In genomic region chr6:115675443-115675842, GRCh38 we compare ENCODE assay signal across 18 cellular contexts.
"Had no signal": no experiment of that assay in that cellular context is flagged by ENCODE, and none has a peak within 500 bp of the region (broad histone marks: within the 10 kb centered on the region; RNA-seq: fewer than 3 reads in every experiment).

No MANE protein-coding gene starts in this region.

- H3K27ac Mint-ChIP-seq: activated B cell treated with CpG ODN at 0.5 μM for 24 hours; activated CD8-positive, alpha-beta T cell treated with anti-CD3 and anti-CD28 coated beads for 36 hours; activated naive CD4-positive, alpha-beta T cell treated with anti-CD3 and anti-CD28 coated beads, Interleukin-2, amount 50 U/mL, for 72 hours; activated T-helper 17 cell treated with anti-CD3 and anti-CD28 coated beads, Interleukin-2, amount 50 U/mL, for 72 hours; dendritic cell treated with granulocyte-macrophage colony-stimulating factor and Interleukin-4, amounts not matched to agents 40 ng/mL and 50 ng/mL, for 4 days; natural killer cell treated with Interleukin-12 subunit alpha and Interleukin-12 subunit beta and Interleukin-15 and Interleukin-18, amount 100 ng/mL, for 72 hours; T-helper 1 cell treated with Interleukin-12 subunit alpha and Interleukin-12 subunit beta and Interleukin-4 antibody, amounts not matched to agents 30 μg/mL and 1 μg/mL, for 36 hours had no signal

- H3K4me1 Mint-ChIP-seq: activated B cell treated with CpG ODN at 0.5 μM for 24 hours; activated T-helper 17 cell treated with anti-CD3 and anti-CD28 coated beads, Interleukin-2, amount 50 U/mL, for 72 hours; central memory CD8-positive, alpha-beta T cell had no signal

- DNase-seq: activated B cell treated with CpG ODN at 0.5 μM for 24 hours; activated CD4-positive, alpha-beta T cell treated with anti-CD3 and anti-CD28 coated beads, Interleukin-2, amount 50 U/mL, for 1 hour; activated CD8-positive, alpha-beta T cell treated with anti-CD3 and anti-CD28 coated beads for 36 hours; activated T-cell treated with anti-CD3 and anti-CD28 coated beads, Interleukin-2, amount 50 U/mL, for 4 hours; anterior cingulate cortex; left ventricle myocardium inferior; mucosa of descending colon; stimulated activated CD4-positive, alpha-beta T cell treated with anti-CD3 and anti-CD28 coated beads, Interleukin-2, amount 100 ng/mL, for 48 hours; stimulated activated naive CD8-positive, alpha-beta T cell treated with anti-CD3 and anti-CD28 coated beads, Interleukin-15, Interleukin-2, amounts not matched to agents 100 U/mL and 50 U/mL, for 24 hours; T-helper 9 cell; testis; transverse colon had no signal

- H3K4me3 Mint-ChIP-seq: activated B cell treated with CpG ODN at 0.5 μM for 24 hours; activated CD8-positive, alpha-beta T cell treated with anti-CD3 and anti-CD28 coated beads for 36 hours; activated T-cell treated with anti-CD3 and anti-CD28 coated beads, Interleukin-2, amount 50 U/mL, for 4 hours; activated T-helper 17 cell treated with anti-CD3 and anti-CD28 coated beads, Interleukin-2, amount 50 U/mL, for 72 hours; central memory CD8-positive, alpha-beta T cell; dendritic cell treated with granulocyte-macrophage colony-stimulating factor and Interleukin-4, amounts not matched to agents 40 ng/mL and 50 ng/mL, for 4 days; natural killer cell treated with Interleukin-12 subunit alpha and Interleukin-12 subunit beta and Interleukin-15 and Interleukin-18, amount 100 ng/mL, for 72 hours; T-helper 1 cell treated with Interleukin-12 subunit alpha and Interleukin-12 subunit beta and Interleukin-4 antibody, amounts not matched to agents 30 μg/mL and 1 μg/mL, for 36 hours had no signal

- H3K9me3 Mint-ChIP-seq: activated B cell treated with CpG ODN at 0.5 μM for 24 hours; activated CD8-positive, alpha-beta T cell treated with anti-CD3 and anti-CD28 coated beads for 36 hours; activated T-cell treated with anti-CD3 and anti-CD28 coated beads, Interleukin-2, amount 50 U/mL, for 4 hours; activated T-helper 17 cell treated with anti-CD3 and anti-CD28 coated beads, Interleukin-2, amount 50 U/mL, for 72 hours; T-helper 1 cell treated with Interleukin-12 subunit alpha and Interleukin-12 subunit beta and Interleukin-4 antibody, amounts not matched to agents 30 μg/mL and 1 μg/mL, for 36 hours had no signal

- H3K27me3 Mint-ChIP-seq: activated B cell treated with CpG ODN at 0.5 μM for 24 hours; activated CD8-positive, alpha-beta T cell treated with anti-CD3 and anti-CD28 coated beads for 36 hours; activated T-helper 17 cell treated with anti-CD3 and anti-CD28 coated beads, Interleukin-2, amount 50 U/mL, for 72 hours; central memory CD8-positive, alpha-beta T cell; dendritic cell treated with granulocyte-macrophage colony-stimulating factor and Interleukin-4, amounts not matched to agents 40 ng/mL and 50 ng/mL, for 4 days; natural killer cell treated with Interleukin-12 subunit alpha and Interleukin-12 subunit beta and Interleukin-15 and Interleukin-18, amount 100 ng/mL, for 72 hours had no signal

- H3K36me3 Mint-ChIP-seq: activated naive CD4-positive, alpha-beta T cell treated with anti-CD3 and anti-CD28 coated beads, Interleukin-2, amount 50 U/mL, for 72 hours; natural killer cell treated with Interleukin-12 subunit alpha and Interleukin-12 subunit beta and Interleukin-15 and Interleukin-18, amount 100 ng/mL, for 72 hours had no signal

- ATAC-seq: activated CD8-positive, alpha-beta T cell treated with anti-CD3 and anti-CD28 coated beads for 36 hours; activated naive CD4-positive, alpha-beta T cell treated with anti-CD3 and anti-CD28 coated beads, Interleukin-2, amount 50 U/mL, for 72 hours; activated T-cell treated with anti-CD3 and anti-CD28 coated beads, Interleukin-2, amount 50 U/mL, for 4 hours; activated T-helper 17 cell treated with anti-CD3 and anti-CD28 coated beads, Interleukin-2, amount 50 U/mL, for 72 hours; mucosa of descending colon; natural killer cell treated with Interleukin-12 subunit alpha and Interleukin-12 subunit beta and Interleukin-15 and Interleukin-18, amount 100 ng/mL, for 72 hours; stimulated activated naive CD8-positive, alpha-beta T cell treated with anti-CD3 and anti-CD28 coated beads, Interleukin-15, Interleukin-2, amounts not matched to agents 100 U/mL and 50 U/mL, for 24 hours had no signal
